Comparison of ENCODE assay signal across 12 cellular contexts in genomic region chr19:53942001-53942786, GRCh38. TPM values are rescaled to one million over a fixed set of nuclear protein-coding genes. Genes with fewer than 3 reads are reported as not detected.
DNase-seq lines count a peak whose midpoint lies in the region; ATAC-seq and TF ChIP-seq lines count a peak whose summit lies in the region.
"Had no signal": no experiment of that assay in that cellular context is flagged by ENCODE, and none has a peak within 500 bp of the region (broad histone marks: within the 10 kb centered on the region; RNA-seq: fewer than 3 reads in every experiment).

No MANE protein-coding gene starts in this region.

- CTCF ChIA-PET in activated naive CD4-positive, alpha-beta T cell treated with anti-CD3 and anti-CD28 coated beads for 36 hours (lab: Charles Lee): no interaction called here
- CTCF ChIA-PET in Panc1 (lab: Charles Lee): interaction anchor here (0.5 to 0.6 kb wide), 2 partner anchors 88 to 196 kb away, joined by 3 to 4 read pairs; no protein-coding TSS in a partner anchor
- CTCF ChIA-PET in Caco-2 (lab: Charles Lee): no interaction called here

- H3K27me3 Mint-ChIP-seq in activated naive CD4-positive, alpha-beta T cell treated with anti-CD3 and anti-CD28 coated beads for 36 hours (ENCODE audit: low read depth): peaks cover 58% of the 10 kb centered on the region
- no peaks in the 10 kb centered on the region for H3K27me3 Mint-ChIP-seq in Caco-2 (ENCODE audit: insufficient read depth, unreplicated experiment)

- H3K9me3 ChIP-seq in Panc1 (ENCODE audit: control insufficient read depth, insufficient read depth, low read depth, low read length): no peaks in the 10 kb centered on the region
- H3K9me3 ChIP-seq in Caco-2: no peaks in the 10 kb centered on the region

- H3K4me3 ChIP-seq in Panc1 (ENCODE audit: low read depth in 2 of 2, low read length in 2 of 2) (no peak overlapping the region), fibroblast of the aortic adventitia (ENCODE audit: low read depth, low read length) (no peak overlapping the region), Caco-2 (ENCODE audit: low read depth, low read length) (no peak overlapping the region)

- no TSS peak for BruUV-seq in Panc1 (replicated peaks; lab: Mats Ljungman, UMichigan)
- no TSS peak for BruUV-seq in Caco-2 (replicated peaks; lab: Mats Ljungman, UMichigan)

- H3K36me3 ChIP-seq in Panc1 (ENCODE audit: control insufficient read depth, insufficient read depth, low read length) (no peaks in the 10 kb centered on the region), Caco-2 (ENCODE audit: control insufficient read depth, insufficient read depth, low read length) (no peaks in the 10 kb centered on the region)

- POLR2A ChIA-PET in Panc1 (lab: Charles Lee): interaction anchor here (0.6 kb wide), 2 partner anchors 59 to 75 kb away, joined by 6 to 8 read pairs; partner anchors contain the start of gene MYADM
- POLR2A ChIA-PET in Caco-2 (lab: Charles Lee): no interaction called here

- no peak; the same call in 1 of the 2 replicates for TF ChIP-seq CTCF in Panc1 (IDR thresholded peaks at IDR 0.05)
- peak; percentile 8 for TF ChIP-seq CTCF in fibroblast of the aortic adventitia (IDR thresholded peaks at IDR 0.05; ENCODE audit: insufficient read depth, low read length)
- no peak for TF ChIP-seq CTCF in Caco-2 (IDR thresholded peaks at IDR 0.05; ENCODE audit: insufficient read depth in 1 of 2, low read depth in 1 of 2, low read length in 1 of 2, severe bottlenecking in 1 of 2, unreplicated experiment in 1 of 2)

- no peak overlapping the region for H3K27ac ChIP-seq in Panc1 (ENCODE audit: low read length)
- H3K27ac ChIP-seq: KMS-11 had no signal

- H3K27me3 ChIP-seq in Panc1 (ENCODE audit: control insufficient read depth, insufficient read depth, low read length) (no peaks in the 10 kb centered on the region), Caco-2 (replicated peaks; ENCODE audit: control insufficient read depth, insufficient read depth, low read length) (no peaks in the 10 kb centered on the region)

- H3K4me3 Mint-ChIP-seq in activated naive CD4-positive, alpha-beta T cell treated with anti-CD3 and anti-CD28 coated beads for 36 hours: no peak overlapping the region
- no peak overlapping the region for H3K4me3 Mint-ChIP-seq in Caco-2 (ENCODE audit: unreplicated experiment)

- H3K4me1 Mint-ChIP-seq in activated naive CD4-positive, alpha-beta T cell treated with anti-CD3 and anti-CD28 coated beads for 36 hours (ENCODE audit: low read depth): no peaks in the 10 kb centered on the region
- H3K4me1 Mint-ChIP-seq in Caco-2 (ENCODE audit: low read depth, unreplicated experiment): no peaks in the 10 kb centered on the region

- peaks cover 7% of the 10 kb centered on the region; the same call in 1 of the 2 replicates for H3K4me1 ChIP-seq in Panc1 (ENCODE audit: control insufficient read depth, insufficient read depth, low read length)
- no peaks in the 10 kb centered on the region for H3K4me1 ChIP-seq in Caco-2

- in situ Hi-C loops in Panc1 (cut with HindIII; ENCODE audit: low pct_unique_long_range_greater_than_20kb, low sequenced_read_pairs): no loop called here

- no peak overlapping the region for H3K27ac Mint-ChIP-seq in activated naive CD4-positive, alpha-beta T cell treated with anti-CD3 and anti-CD28 coated beads for 36 hours
- H3K27ac Mint-ChIP-seq in Caco-2 (ENCODE audit: unreplicated experiment): no peak overlapping the region

- ATAC-seq in Panc1 (peak; percentile 46; the same call in 1 of the 2 replicates), HG03432 (IDR thresholded peaks at IDR 0.05; ENCODE audit: unreplicated experiment) (no peak)

- peak; percentile 9 for DNase-seq in activated naive CD4-positive, alpha-beta T cell treated with anti-CD3 and anti-CD28 coated beads for 36 hours
- DNase-seq in activated naive CD4-positive, alpha-beta T cell treated with anti-CD3 and anti-CD28 coated beads, Interleukin-2, amount 50 U/mL, for 16 hours: no peak
- no peak for DNase-seq in Panc1 (ENCODE audit: low read depth, low spot score)
- DNase-seq in fibroblast of the aortic adventitia (ENCODE audit: low read depth): no peak
- peak; percentile 4 for DNase-seq in stimulated activated CD4-positive, alpha-beta T cell treated with anti-CD3 and anti-CD28 coated beads, Interleukin-4, amount 100 ng/mL, for 1 hour
- no peak for DNase-seq in H4 (ENCODE audit: low spot score)
- no peak for DNase-seq in Caco-2

- no peaks in the 10 kb centered on the region for H3K9me3 Mint-ChIP-seq in activated naive CD4-positive, alpha-beta T cell treated with anti-CD3 and anti-CD28 coated beads for 36 hours
- no peaks in the 10 kb centered on the region for H3K9me3 Mint-ChIP-seq in Caco-2 (ENCODE audit: unreplicated experiment)

- peaks cover 4% of the 10 kb centered on the region for H3K36me3 Mint-ChIP-seq in activated naive CD4-positive, alpha-beta T cell treated with anti-CD3 and anti-CD28 coated beads for 36 hours (ENCODE audit: low read depth)
- peaks cover 8% of the 10 kb centered on the region for H3K36me3 Mint-ChIP-seq in Caco-2 (ENCODE audit: insufficient read depth, unreplicated experiment)

- intact Hi-C loops in activated naive CD4-positive, alpha-beta T cell treated with anti-CD3 and anti-CD28 coated beads for 36 hours (cut with micrococcal nuclease): no loop called here
- intact Hi-C loops in Panc1 (cut with micrococcal nuclease; ENCODE audit: unreplicated experiment): no loop called here
- intact Hi-C loops in Caco-2 (cut with micrococcal nuclease; ENCODE audit: unreplicated experiment): no loop called here

RNA-seq across cellular contexts. Expression of gene CACNG8, which starts 20.5 kb away (rescaled TPM):
- not detected for total RNA-seq in activated naive CD4-positive, alpha-beta T cell treated with anti-CD3 and anti-CD28 coated beads for 36 hours
- total RNA-seq in Panc1 (2021; ENCODE audit: unreplicated experiment): 17.7 TPM
- 16.0 TPM for polyA plus RNA-seq in Panc1 (2012; ENCODE audit: insufficient read length)
- total RNA-seq in fibroblast of the aortic adventitia (ENCODE audit: low replicate concordance): 0.41 and 0.45 TPM in 2 replicates
- 0.04 and 0.14 TPM in 2 replicates for total RNA-seq in H4 (2014; rRNA removed; shearing (Covaris generic))
- 0.91 and 1.1 TPM in 2 replicates for total RNA-seq in Caco-2 (2022)

RNA-seq across cellular contexts. Expression of gene CACNG7, which starts 33.1 kb away (rescaled TPM):
- not detected for total RNA-seq in activated naive CD4-positive, alpha-beta T cell treated with anti-CD3 and anti-CD28 coated beads for 36 hours
- total RNA-seq in Panc1 (2021; ENCODE audit: unreplicated experiment) (7.7 TPM), fibroblast of the aortic adventitia (ENCODE audit: low replicate concordance) (0.57 and 1.9 TPM in 2 replicates), Caco-2 (2022) (not detected in 2 replicates)
- 50.5 TPM for polyA plus RNA-seq in Panc1 (2012; ENCODE audit: insufficient read length)
- total RNA-seq in H4 (2014; rRNA removed; shearing (Covaris generic)): not detected in 2 replicates
- total RNA-seq: dermis microvascular lymphatic vessel endothelial cell, kidney epithelial cell, subcutaneous adipose tissue had no signal

RNA-seq across cellular contexts. Expression of gene CACNG6, which starts 49.2 kb away (rescaled TPM):
- not detected for total RNA-seq in activated naive CD4-positive, alpha-beta T cell treated with anti-CD3 and anti-CD28 coated beads for 36 hours
- total RNA-seq in Panc1 (2021; ENCODE audit: unreplicated experiment): 14.6 TPM
- 20.6 TPM for polyA plus RNA-seq in Panc1 (2012; ENCODE audit: insufficient read length)
- 1.1 TPM in 1 of 2 replicates, not detected in the other for total RNA-seq in fibroblast of the aortic adventitia (ENCODE audit: low replicate concordance)
- 0.46 and 1.4 TPM in 2 replicates for total RNA-seq in H4 (2014; rRNA removed; shearing (Covaris generic))
- total RNA-seq in Caco-2 (2022): 1.4 and 1.6 TPM in 2 replicates
- total RNA-seq: kidney epithelial cell, subcutaneous adipose tissue had no signal

Comparison
In these comparisons a context has a peak if more than half of its experiments do, and no peak if none do; other contexts are left out.
1. DNase-seq: peak in activated naive CD4-positive, alpha-beta T cell treated with anti-CD3 and anti-CD28 coated beads for 36 hours (single experiment) and stimulated activated CD4-positive, alpha-beta T cell treated with anti-CD3 and anti-CD28 coated beads, Interleukin-4, amount 100 ng/mL, for 1 hour (single experiment); none in activated naive CD4-positive, alpha-beta T cell treated with anti-CD3 and anti-CD28 coated beads, Interleukin-2, amount 50 U/mL, for 16 hours (single experiment), Panc1 (single experiment), fibroblast of the aortic adventitia (single experiment), H4 (single experiment) and Caco-2 (0 of 2).